ENCODE assay signal across 24 cellular contexts in genomic region chr6:28078050-28078449, GRCh38.
"Had no signal": no experiment of that assay in that cellular context is flagged by ENCODE, and none has a peak within 500 bp of the region (broad histone marks: within the 10 kb centered on the region; RNA-seq: fewer than 3 reads in every experiment).

No MANE protein-coding gene starts in this region.

- H3K27me3 Mint-ChIP-seq: activated B cell treated with CpG ODN at 0.5 μM for 24 hours; activated naive CD4-positive, alpha-beta T cell treated with anti-CD3 and anti-CD28 coated beads, Interleukin-2, amount 50 U/mL, for 24 hours; central memory CD8-positive, alpha-beta T cell; naive B cell had no signal

- H3K27ac Mint-ChIP-seq: activated CD4-positive, alpha-beta memory T cell treated with anti-CD3 and anti-CD28 coated beads for 36 hours; activated naive CD4-positive, alpha-beta T cell treated with anti-CD3 and anti-CD28 coated beads, Interleukin-2, amount 50 U/mL, for 24 hours; activated T-cell treated with anti-CD3 and anti-CD28 coated beads, Interleukin-2, amount 50 U/mL, for 72 hours; effector memory CD8-positive, alpha-beta T cell had no signal

- DNase-seq: activated B cell treated with CpG ODN at 0.5 μM for 24 hours; activated CD4-positive, alpha-beta memory T cell treated with anti-CD3 and anti-CD28 coated beads for 36 hours; activated CD4-positive, alpha-beta T cell treated with anti-CD3 and anti-CD28 coated beads for 48 hours; activated gamma-delta T cell; activated T-cell treated with anti-CD3 and anti-CD28 coated beads, Interleukin-2, amount 50 U/mL, for 72 hours; anterior cingulate cortex; colonic mucosa; dorsolateral prefrontal cortex; effector memory CD8-positive, alpha-beta T cell; head of caudate nucleus; islet precursor cell; left cardiac atrium; naive B cell; ovary; stimulated activated CD4-positive, alpha-beta T cell treated with anti-CD3 and anti-CD28 coated beads, Interleukin-2, amount 100 ng/mL, for 48 hours; stimulated activated CD8-positive, alpha-beta memory T cell treated with anti-CD3 and anti-CD28 coated beads, Interleukin-4, amount 100 ng/mL, for 48 hours; stimulated activated naive CD4-positive, alpha-beta T cell treated with Interleukin-2 at 50 U/mL for 16 hours; T1000 had no signal

- H3K9me3 ChIP-seq: colonic mucosa, gastroesophageal sphincter, neutrophil, ovary, prostate gland had no signal

- H3K27ac ChIP-seq: colonic mucosa, dorsolateral prefrontal cortex, gastroesophageal sphincter, neutrophil, ovary, prostate gland had no signal

- H3K4me1 ChIP-seq: prostate gland had no signal

- H3K9me3 Mint-ChIP-seq: activated CD4-positive, alpha-beta memory T cell treated with anti-CD3 and anti-CD28 coated beads for 36 hours; activated naive CD4-positive, alpha-beta T cell treated with anti-CD3 and anti-CD28 coated beads, Interleukin-2, amount 50 U/mL, for 24 hours; central memory CD8-positive, alpha-beta T cell; effector memory CD8-positive, alpha-beta T cell had no signal

- H3K4me3 Mint-ChIP-seq: activated B cell treated with CpG ODN at 0.5 μM for 24 hours; activated CD4-positive, alpha-beta memory T cell treated with anti-CD3 and anti-CD28 coated beads for 36 hours; activated naive CD4-positive, alpha-beta T cell treated with anti-CD3 and anti-CD28 coated beads, Interleukin-2, amount 50 U/mL, for 24 hours; activated T-cell treated with anti-CD3 and anti-CD28 coated beads, Interleukin-2, amount 50 U/mL, for 72 hours; central memory CD8-positive, alpha-beta T cell; effector memory CD8-positive, alpha-beta T cell had no signal

- H3K27me3 ChIP-seq: colonic mucosa, dorsolateral prefrontal cortex, gastroesophageal sphincter, ovary had no signal

- H3K36me3 ChIP-seq: colonic mucosa, gastroesophageal sphincter, neutrophil, ovary, prostate gland had no signal

- ATAC-seq: activated T-cell treated with anti-CD3 and anti-CD28 coated beads, Interleukin-2, amount 50 U/mL, for 72 hours; effector memory CD8-positive, alpha-beta T cell; gastroesophageal sphincter; left cardiac atrium had no signal

- H3K36me3 Mint-ChIP-seq: activated CD4-positive, alpha-beta memory T cell treated with anti-CD3 and anti-CD28 coated beads for 36 hours; brain had no signal

- H3K4me3 ChIP-seq: colonic mucosa, dorsolateral prefrontal cortex, gastroesophageal sphincter, ovary, prostate gland had no signal
